In the genomic region with DNA sequence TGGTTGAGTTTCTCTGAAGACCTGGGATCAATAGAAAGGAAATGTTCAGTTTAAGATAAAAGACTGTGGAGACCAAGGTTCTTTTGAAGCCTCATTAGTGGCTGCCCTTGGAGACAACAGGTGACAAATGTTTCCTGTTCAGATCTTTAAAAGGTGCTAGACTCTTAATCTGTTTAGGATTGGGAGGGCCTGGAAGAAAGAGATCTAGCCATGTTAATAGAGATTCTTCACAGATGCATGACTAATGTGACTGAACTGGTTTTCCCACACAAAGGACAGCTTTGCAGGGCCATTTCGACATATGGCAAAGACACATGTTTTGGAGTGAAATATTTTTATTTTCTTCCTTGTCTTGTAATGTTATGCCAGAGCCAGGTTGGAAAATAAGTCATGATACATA, we compare ENCODE assay signal across 16 cellular contexts.
A peak's percentile ranks its signal among the peaks of the same experiment; 100 is the strongest.
DNase-seq lines count a peak whose midpoint lies in the region; ATAC-seq and TF ChIP-seq lines count a peak whose summit lies in the region.
"Had no signal": no experiment of that assay in that cellular context is flagged by ENCODE, and none has a peak within 500 bp of the region (broad histone marks: within the 10 kb centered on the region; RNA-seq: fewer than 3 reads in every experiment).

No MANE protein-coding gene starts in this region.

- H3K9ac ChIP-seq in HUES48 (ENCODE audit: low read depth, low read length) (peak overlapping the region; percentile 52; the same call in 1 of the 2 replicates), iPS-18a (ENCODE audit: low read length) (peak overlapping the region; percentile 40)

- DNase-seq in A172 (ENCODE audit: low spot score) (peak; percentile 2), brain microvascular endothelial cell (peak; percentile 10), HPDE6-E6E7 (ENCODE audit: extremely low spot score) (no peak), iPS-NIHi11 (ENCODE audit: low spot score) (no peak)
- DNase-seq in activated CD4-positive, CD25-positive, alpha-beta regulatory T cell (lab: John Stamatoyannopoulos, UW): no peak
- DNase-seq: ACHN; activated CD4-positive, alpha-beta T cell treated with anti-CD3 and anti-CD28 coated beads, Interleukin-2, amount 50 U/mL, for 4 hours; effector memory CD4-positive, alpha-beta T cell; NCI-H446 treated with DMSO at 0.1 percent for 48 hours; OCI-M1; T-helper 2 cell had no signal

- H3K4me1 ChIP-seq in HUES48 (ENCODE audit: control insufficient read depth, insufficient read depth, low read length) (peaks cover 53% of the 10 kb centered on the region), iPS-18a (ENCODE audit: control insufficient read depth, low read depth, low read length) (peaks cover 37% of the 10 kb centered on the region)

- in situ Hi-C loops in brain microvascular endothelial cell (cut with HindIII; ENCODE audit: low pct_ligation_motif_present, low sequenced_read_pairs): no loop called here

- H3K9me3 ChIP-seq in HUES48 (ENCODE audit: control insufficient read depth, insufficient read depth, low read length): no peaks in the 10 kb centered on the region
- no peaks in the 10 kb centered on the region for H3K9me3 ChIP-seq in iPS-18a (ENCODE audit: control insufficient read depth, low read depth, low read length)
- H3K9me3 ChIP-seq: neutrophil had no signal

- H3K27me3 ChIP-seq in HUES48 (ENCODE audit: control insufficient read depth, insufficient read depth, low read length) (no peaks in the 10 kb centered on the region), brain microvascular endothelial cell (replicated peaks) (no peaks in the 10 kb centered on the region), iPS-18a (ENCODE audit: control insufficient read depth, insufficient read depth, low read length) (no peaks in the 10 kb centered on the region)
- H3K27me3 ChIP-seq: neutrophil had no signal

- no peak for ATAC-seq in GM21723 (IDR thresholded peaks at IDR 0.05; ENCODE audit: unreplicated experiment)
- ATAC-seq: activated T-helper 17 cell treated with anti-CD3 and anti-CD28 coated beads, Interleukin-2, amount 50 U/mL, for 72 hours had no signal

- TF ChIP-seq CTCF in brain microvascular endothelial cell (IDR thresholded peaks at IDR 0.05; ENCODE audit: low read depth, low read length, missing control alignments): no peak

- H3K27ac ChIP-seq in HUES48 (ENCODE audit: low read depth, low read length) (peak overlapping the region; percentile 99), brain microvascular endothelial cell (peak overlapping the region; percentile 48), iPS-18a (ENCODE audit: low read length) (peak overlapping the region; percentile 85)
- H3K27ac ChIP-seq: neutrophil had no signal

- H3K36me3 ChIP-seq in HUES48 (ENCODE audit: control insufficient read depth, insufficient read depth, low read length) (peaks cover 9% of the 10 kb centered on the region), brain microvascular endothelial cell (replicated peaks) (no peaks in the 10 kb centered on the region), iPS-18a (ENCODE audit: control insufficient read depth, low read depth, low read length) (peaks cover 7% of the 10 kb centered on the region)
- H3K36me3 ChIP-seq: neutrophil had no signal

- 0 out of 2 replicates have a peak overlapping the region, but pooled peaks have one; percentile 3 for H3K4me3 ChIP-seq in HUES48 (ENCODE audit: low read depth, low read length)
- no peak overlapping the region for H3K4me3 ChIP-seq in brain microvascular endothelial cell (ENCODE audit: low read depth, low read length)
- peak overlapping the region; percentile 49 for H3K4me3 ChIP-seq in iPS-18a (ENCODE audit: low read length)

Comparison
In these comparisons a context has a peak if more than half of its experiments do, and no peak if none do; other contexts are left out.
1. DNase-seq: peak in A172 (single experiment) and brain microvascular endothelial cell (single experiment); none in HPDE6-E6E7 (single experiment), activated CD4-positive, CD25-positive, alpha-beta regulatory T cell (0 of 4) and iPS-NIHi11 (single experiment).
2. H3K27ac ChIP-seq: peak in every context shown above with its lines; median percentile 99 in HUES48; 85 in iPS-18a; 48 in brain microvascular endothelial cell.